ENCODE assay signal across 16 cellular contexts in the genomic region with DNA sequence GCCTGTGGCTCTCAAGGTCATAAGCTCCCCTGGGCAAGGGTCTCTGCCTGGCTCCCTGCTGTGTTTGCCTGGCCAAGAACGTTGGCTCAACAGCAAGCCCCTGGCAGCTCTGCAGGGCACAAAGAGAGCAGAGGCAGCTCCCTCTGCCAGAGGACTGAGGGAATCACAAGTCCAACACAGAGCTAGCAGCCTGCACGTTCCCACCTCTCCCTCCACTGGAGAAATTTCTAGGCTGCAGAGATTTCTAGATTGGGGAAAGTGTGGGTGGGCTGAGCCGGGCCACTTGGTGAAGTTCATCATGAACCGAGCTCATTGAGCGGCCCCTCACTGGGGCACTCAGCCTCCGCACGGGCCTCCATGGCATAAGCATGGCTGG. TPM values are rescaled to one million over a fixed set of nuclear protein-coding genes. Genes with fewer than 3 reads are reported as not detected.
DNase-seq lines count a peak whose midpoint lies in the region; ATAC-seq and TF ChIP-seq lines count a peak whose summit lies in the region.
"Had no signal": no experiment of that assay in that cellular context is flagged by ENCODE, and none has a peak within 500 bp of the region (broad histone marks: within the 10 kb centered on the region; RNA-seq: fewer than 3 reads in every experiment).

No MANE protein-coding gene starts in this region.

- intact Hi-C loops in Right ventricle myocardium superior (cut with DNase I) (no loop called here), vagina (cut with DNase I) (no loop called here)

- ATAC-seq in Right ventricle myocardium superior (ENCODE audit: poor library complexity) (peak; percentile 11), HG02938 (IDR thresholded peaks at IDR 0.05; ENCODE audit: unreplicated experiment) (no peak), omental fat pad (ENCODE audit: low FRiP score) (no peak)
- ATAC-seq: mucosa of descending colon had no signal

- no peak for TF ChIP-seq CTCF in vagina (IDR thresholded peaks at IDR 0.05)
- TF ChIP-seq CTCF in omental fat pad (IDR thresholded peaks at IDR 0.05), result no peak

- H3K36me3 ChIP-seq in vagina, result peaks cover 0 to 26% of the 10 kb centered on the region in 2 donors

- peaks cover 57% of the 10 kb centered on the region for H3K4me1 ChIP-seq in vagina

- no peak overlapping the region for H3K4me3 ChIP-seq in vagina
- H3K4me3 ChIP-seq: mucosa of descending colon had no signal

- H3K27ac ChIP-seq in caudate nucleus (ENCODE audit: low read depth, low read length), result peak overlapping the region; percentile 86
- H3K27ac ChIP-seq in vagina, result peak overlapping the region; percentile 73
- H3K27ac ChIP-seq: epithelial cell of prostate had no signal

- H3K27me3 ChIP-seq in vagina, result no peaks in the 10 kb centered on the region

- no peaks in the 10 kb centered on the region for H3K9me3 ChIP-seq in vagina
- H3K9me3 ChIP-seq: mucosa of descending colon, SK-N-SH had no signal

- TF ChIP-seq POLR2A in vagina (IDR thresholded peaks at IDR 0.05), result no peak

- DNase-seq in caudate nucleus (lab: John Stamatoyannopoulos, UW) (peak in 6 of 61 donors; percentile 37 to 55 (median 46)), Right ventricle myocardium superior (no peak), pons (ENCODE audit: low spot score) (peak; percentile 42), vagina (ENCODE audit: extremely low spot score in 2 of 2) (no peak), H4 (ENCODE audit: low spot score) (no peak), omental fat pad (ENCODE audit: low spot score) (no peak)
- DNase-seq: activated T-cell treated with anti-CD3 and anti-CD28 coated beads, Interleukin-2, amount 50 U/mL, for 24 hours; central memory CD4-positive, alpha-beta T cell; DMS153; mucosa of descending colon; NCI-H1694; NCI-H510A; SK-N-SH; stimulated activated naive CD4-positive, alpha-beta T cell had no signal

RNA-seq across cellular contexts. Expression of a gene that starts 19.8 kb away (rescaled TPM):
- total RNA-seq in Right ventricle myocardium superior (46.2 TPM), vagina (172 TPM), omental fat pad (100 to 1,000 TPM in 2 of 4 donors, 10 to 100 TPM in 2; 66.1 to 145 (median 97.1) TPM)
- 17.2 and 31.6 TPM in 2 replicates for total RNA-seq in H4 (2014; rRNA removed; shearing (Covaris generic))

RNA-seq across cellular contexts. Expression of a gene that starts 20.2 kb away (rescaled TPM):
- 2.6 TPM for total RNA-seq in Right ventricle myocardium superior
- 6.9 TPM for total RNA-seq in vagina
- 20.3 and 39.9 TPM in 2 replicates for total RNA-seq in H4 (2014; rRNA removed; shearing (Covaris generic))
- total RNA-seq in omental fat pad, result 1 to 10 TPM; 2.7 to 8.2 (median 4.0) TPM
